In genomic region chr17:42182927-42183734, GRCh38 we compare ENCODE assay signal across 8 cellular contexts. TPM values are rescaled to one million over a fixed set of nuclear protein-coding genes. Genes with fewer than 3 reads are reported as not detected.
A peak's percentile ranks its signal among the peaks of the same experiment; 100 is the strongest.
DNase-seq lines count a peak whose midpoint lies in the region; ATAC-seq and TF ChIP-seq lines count a peak whose summit lies in the region.

No MANE protein-coding gene starts in this region.

- peak overlapping the region; percentile 91 to 93 for H3K4me3 Mint-ChIP-seq in activated T-cell treated with anti-CD3 and anti-CD28 coated beads, Interleukin-2, amount 50 U/mL, for 72 hours
- peak overlapping the region; percentile 85 for H3K4me3 Mint-ChIP-seq in activated T-helper 17 cell treated with anti-CD3 and anti-CD28 coated beads, Interleukin-2, amount 50 U/mL, for 72 hours

- TF ChIP-seq CTCF in kidney epithelial cell (IDR thresholded peaks at IDR 0.05; ENCODE audit: insufficient read depth, low read length, poor library complexity, severe bottlenecking) (no peak), thoracic aorta (IDR thresholded peaks at IDR 0.05) (no peak)

- H3K27ac ChIP-seq in thoracic aorta = peak overlapping the region; percentile 29 to 64

- H3K27me3 Mint-ChIP-seq in activated T-cell treated with anti-CD3 and anti-CD28 coated beads, Interleukin-2, amount 50 U/mL, for 72 hours (ENCODE audit: low read depth) = peaks cover 27% of the 10 kb centered on the region
- H3K27me3 Mint-ChIP-seq in activated T-helper 17 cell treated with anti-CD3 and anti-CD28 coated beads, Interleukin-2, amount 50 U/mL, for 72 hours = no peaks in the 10 kb centered on the region

- ATAC-seq in activated T-cell treated with anti-CD3 and anti-CD28 coated beads, Interleukin-2, amount 50 U/mL, for 72 hours (replicated peaks in 1 of 2) = no peak
- no peak for ATAC-seq in activated T-helper 17 cell treated with anti-CD3 and anti-CD28 coated beads, Interleukin-2, amount 50 U/mL, for 72 hours (replicated peaks)
- ATAC-seq in thoracic aorta (ENCODE audit: insufficient number of reproducible peaks, low FRiP score, low read depth) = no peak
- ATAC-seq in HG02970 (IDR thresholded peaks at IDR 0.05; ENCODE audit: low FRiP score, unreplicated experiment) = no peak

- no peaks in the 10 kb centered on the region for H3K9me3 Mint-ChIP-seq in activated T-cell treated with anti-CD3 and anti-CD28 coated beads, Interleukin-2, amount 50 U/mL, for 72 hours
- H3K9me3 Mint-ChIP-seq in activated T-helper 17 cell treated with anti-CD3 and anti-CD28 coated beads, Interleukin-2, amount 50 U/mL, for 72 hours = no peaks in the 10 kb centered on the region

- no peak for DNase-seq in activated T-cell treated with anti-CD3 and anti-CD28 coated beads, Interleukin-2, amount 50 U/mL, for 72 hours
- DNase-seq in activated T-cell treated with anti-CD3 and anti-CD28 coated beads, Interleukin-2, amount 50 U/mL, for 1 hour = no peak
- DNase-seq in kidney epithelial cell (ENCODE audit: low read depth) (no peak), thoracic aorta (ENCODE audit: low spot score) (no peak), NCI-H2227 (lab: John Stamatoyannopoulos, UW; ENCODE audit: unreplicated experiment) (no peak), DMS114 treated with DMSO at 0.1 percent for 48 hours (lab: John Stamatoyannopoulos, UW; ENCODE audit: unreplicated experiment) (no peak)

- H3K9me3 ChIP-seq in thoracic aorta = no peaks in the 10 kb centered on the region

- H3K27me3 ChIP-seq in kidney epithelial cell (ENCODE audit: control insufficient read depth, insufficient read depth, low read length) = peaks cover 38% of the 10 kb centered on the region
- peaks cover 12% of the 10 kb centered on the region for H3K27me3 ChIP-seq in thoracic aorta (replicated peaks; ENCODE audit: insufficient read depth)

- peaks cover 13 to 30% of the 10 kb centered on the region in 2 donors for H3K4me1 ChIP-seq in thoracic aorta (ENCODE audit: control insufficient read depth in 1 of 2, low read depth in 2 of 2)

- H3K4me3 ChIP-seq in kidney epithelial cell (ENCODE audit: low read depth, low read length) (peak overlapping the region; percentile 32), thoracic aorta (peak overlapping the region; percentile 69)

- H3K36me3 Mint-ChIP-seq in activated T-cell treated with anti-CD3 and anti-CD28 coated beads, Interleukin-2, amount 50 U/mL, for 72 hours (ENCODE audit: insufficient read depth in 2 of 2) = no peaks in the 10 kb centered on the region
- no peaks in the 10 kb centered on the region for H3K36me3 Mint-ChIP-seq in activated T-helper 17 cell treated with anti-CD3 and anti-CD28 coated beads, Interleukin-2, amount 50 U/mL, for 72 hours (ENCODE audit: low read depth)

- peak overlapping the region; percentile 59 for H3K27ac Mint-ChIP-seq in activated T-cell treated with anti-CD3 and anti-CD28 coated beads, Interleukin-2, amount 50 U/mL, for 72 hours
- peak overlapping the region; percentile 82 for H3K27ac Mint-ChIP-seq in activated T-helper 17 cell treated with anti-CD3 and anti-CD28 coated beads, Interleukin-2, amount 50 U/mL, for 72 hours

- peaks cover 62% of the 10 kb centered on the region for H3K4me1 Mint-ChIP-seq in activated T-cell treated with anti-CD3 and anti-CD28 coated beads, Interleukin-2, amount 50 U/mL, for 72 hours (ENCODE audit: low read depth)
- H3K4me1 Mint-ChIP-seq in activated T-helper 17 cell treated with anti-CD3 and anti-CD28 coated beads, Interleukin-2, amount 50 U/mL, for 72 hours = peaks cover 26% of the 10 kb centered on the region

- H3K36me3 ChIP-seq in kidney epithelial cell (ENCODE audit: control insufficient read depth, insufficient read depth, low read length) (no peaks in the 10 kb centered on the region), thoracic aorta (no peaks in the 10 kb centered on the region)

RNA-seq across cellular contexts. Expression of gene HCRT, which starts 2.1 kb away (rescaled TPM):
- not detected for total RNA-seq in activated T-cell treated with anti-CD3 and anti-CD28 coated beads, Interleukin-2, amount 50 U/mL, for 72 hours
- not detected for total RNA-seq in activated T-helper 17 cell treated with anti-CD3 and anti-CD28 coated beads, Interleukin-2, amount 50 U/mL, for 72 hours
- total RNA-seq in kidney epithelial cell = not detected in 2 replicates
- total RNA-seq in thoracic aorta = not detected

RNA-seq across cellular contexts. Expression of gene KCNH4, which starts 2.2 kb away (rescaled TPM):
- total RNA-seq in activated T-cell treated with anti-CD3 and anti-CD28 coated beads, Interleukin-2, amount 50 U/mL, for 72 hours = under 1 TPM; 0.26 to 0.39 TPM
- under 1 TPM; 0.95 to 0.99 TPM for total RNA-seq in activated T-helper 17 cell treated with anti-CD3 and anti-CD28 coated beads, Interleukin-2, amount 50 U/mL, for 72 hours
- total RNA-seq in kidney epithelial cell = 0.14 TPM in 1 of 2 replicates, not detected in the other
- under 1 TPM in 1 of 2 donors, not detected in 1; 0.21 TPM for total RNA-seq in thoracic aorta

RNA-seq across cellular contexts. Expression of gene GHDC, which starts 11.2 kb away (rescaled TPM):
- total RNA-seq in activated T-cell treated with anti-CD3 and anti-CD28 coated beads, Interleukin-2, amount 50 U/mL, for 72 hours = 10 to 100 TPM; 17.3 to 18.8 TPM
- total RNA-seq in activated T-helper 17 cell treated with anti-CD3 and anti-CD28 coated beads, Interleukin-2, amount 50 U/mL, for 72 hours = 10 to 100 TPM; 19.6 to 24.5 TPM
- total RNA-seq in kidney epithelial cell = 26.7 and 45.8 TPM in 2 replicates
- total RNA-seq in thoracic aorta = 10 to 100 TPM; 45.8 to 56.1 TPM

RNA-seq across cellular contexts. Expression of gene RAB5C, which starts 28.3 kb away (rescaled TPM):
- 10 to 100 TPM; 35.1 to 44.1 TPM for total RNA-seq in activated T-cell treated with anti-CD3 and anti-CD28 coated beads, Interleukin-2, amount 50 U/mL, for 72 hours
- total RNA-seq in activated T-helper 17 cell treated with anti-CD3 and anti-CD28 coated beads, Interleukin-2, amount 50 U/mL, for 72 hours = 10 to 100 TPM; 30.4 to 77.7 TPM
- total RNA-seq in kidney epithelial cell (142 and 195 TPM in 2 replicates), thoracic aorta (100 to 1,000 TPM in 1 of 2 donors, 10 to 100 TPM in 1; 89.2 to 158 TPM)
